21 cellular contexts compared by ENCODE assay signal in the genomic region with DNA sequence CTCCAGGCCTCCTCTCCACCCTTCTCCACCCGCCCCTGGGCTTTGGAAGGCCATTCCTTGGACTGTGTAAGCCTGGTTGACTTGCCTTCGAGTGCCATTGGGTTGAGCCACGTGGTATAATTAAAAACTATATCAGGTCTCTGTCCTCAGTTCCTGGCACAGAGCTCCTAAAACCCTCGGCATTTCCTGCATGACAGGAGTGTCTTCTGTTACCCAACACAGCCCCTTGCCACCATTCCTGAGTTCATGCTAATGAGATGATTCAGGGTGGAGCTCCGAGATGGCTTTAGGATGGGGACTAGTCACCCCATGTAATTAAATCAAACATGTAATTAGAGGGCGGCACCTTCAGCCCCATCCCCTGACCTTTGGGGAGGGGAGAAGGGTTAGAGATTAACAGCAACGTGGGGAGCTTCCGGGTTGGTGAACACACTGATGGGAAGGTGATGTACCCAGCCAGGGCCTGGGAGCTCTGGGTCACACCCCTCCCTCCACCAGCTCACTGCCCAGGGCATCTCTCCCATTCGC.
DNase-seq lines count a peak whose midpoint lies in the region; ATAC-seq and TF ChIP-seq lines count a peak whose summit lies in the region.
"Had no signal": no experiment of that assay in that cellular context is flagged by ENCODE, and none has a peak within 500 bp of the region (broad histone marks: within the 10 kb centered on the region; RNA-seq: fewer than 3 reads in every experiment).

No MANE protein-coding gene starts in this region.

- no peak overlapping the region for H3K9ac ChIP-seq in OCI-LY3 (ENCODE audit: low read length)

- no peaks in the 10 kb centered on the region for H3K36me3 ChIP-seq in OCI-LY3 (replicated peaks; ENCODE audit: low read depth, low read length)

- peak overlapping the region; percentile 89 for H2AFZ ChIP-seq in OCI-LY3 (ENCODE audit: low read depth, low read length)
- H2AFZ ChIP-seq: PC-9 had no signal

- no peaks in the 10 kb centered on the region for H3K79me2 ChIP-seq in OCI-LY3 (ENCODE audit: low read length)

- DNase-seq in activated CD8-positive, alpha-beta memory T cell treated with anti-CD3 and anti-CD28 coated beads for 24 hours = peak; percentile 35
- no peak for DNase-seq in activated CD8-positive, alpha-beta memory T cell treated with anti-CD3 and anti-CD28 coated beads, Interleukin-2, amount 50 U/mL, for 4 hours
- DNase-seq in left colon = no peak
- peak; percentile 18 for DNase-seq in ureter (ENCODE audit: low spot score)
- DNase-seq in GM20000 (ENCODE audit: low spot score) = no peak
- no peak for DNase-seq in HT-29 (ENCODE audit: low spot score)
- DNase-seq: 8988T, Calu3, GOT3, MM.1S, NCI-H1092 treated with DMSO at 0.1 percent for 48 hours, NCI-H1694, NCI-H2081 treated with DMSO at 0.1 percent for 48 hours, NCI-H774, SIG-M5 had no signal

- H3K27ac ChIP-seq in OCI-LY3 (ENCODE audit: low read length) = no peak overlapping the region
- H3K27ac ChIP-seq: PC-9, RWPE1 had no signal

- no peaks in the 10 kb centered on the region for H3K9me3 ChIP-seq in OCI-LY3 (ENCODE audit: insufficient read depth, low read length)

- peak overlapping the region; percentile 37 for H3K4me3 ChIP-seq in OCI-LY3 (ENCODE audit: low read length)
- H3K4me3 ChIP-seq: PC-9 had no signal

- H3K27me3 ChIP-seq in OCI-LY3 (ENCODE audit: low read depth, low read length) = peaks cover 7% of the 10 kb centered on the region; the same call in 1 of the 2 replicates

- H3K4me1 ChIP-seq in OCI-LY3 (ENCODE audit: low read length) = peaks cover 19% of the 10 kb centered on the region

- intact Hi-C loops in left colon (cut with DNase I, micrococcal nuclease) = no loop called here

- TF ChIP-seq CTCF in OCI-LY3 (IDR thresholded peaks at IDR 0.05; ENCODE audit: low read depth, low read length) (no peak), GM20000 (IDR thresholded peaks at IDR 0.05; ENCODE audit: extremely low read depth, missing control alignments) (no peak)

- H4K20me1 ChIP-seq in OCI-LY3 (ENCODE audit: insufficient read depth, low read length) = no peaks in the 10 kb centered on the region

- ATAC-seq in left colon = peak; percentile 72
- ATAC-seq in GM18870 (IDR thresholded peaks at IDR 0.05; ENCODE audit: unreplicated experiment) = no peak
- ATAC-seq: CD8-positive, alpha-beta T cell; HCT116 had no signal

- peak overlapping the region; percentile 64 for H3K4me2 ChIP-seq in OCI-LY3 (ENCODE audit: low read length)
- H3K4me2 ChIP-seq: PC-9 had no signal

Comparison
In these comparisons a context has a peak if more than half of its experiments do, and no peak if none do; other contexts are left out.
1. DNase-seq: peak in activated CD8-positive, alpha-beta memory T cell treated with anti-CD3 and anti-CD28 coated beads for 24 hours (single experiment) and ureter (single experiment); none in activated CD8-positive, alpha-beta memory T cell treated with anti-CD3 and anti-CD28 coated beads, Interleukin-2, amount 50 U/mL, for 4 hours (single experiment), left colon (0 of 2), GM20000 (single experiment) and HT-29 (single experiment).